In genomic region chr2:9169310-9170107, GRCh38 we compare ENCODE assay signal across 15 cellular contexts. TPM values are rescaled to one million over a fixed set of nuclear protein-coding genes. Genes with fewer than 3 reads are reported as not detected.
DNase-seq lines count a peak whose midpoint lies in the region; ATAC-seq and TF ChIP-seq lines count a peak whose summit lies in the region.
"Had no signal": no experiment of that assay in that cellular context is flagged by ENCODE, and none has a peak within 500 bp of the region (broad histone marks: within the 10 kb centered on the region; RNA-seq: fewer than 3 reads in every experiment).

No MANE protein-coding gene starts in this region.

- intact Hi-C loops in CD14-positive monocyte (cut with micrococcal nuclease) (no loop called here), colonic mucosa (cut with DNase I) (no loop called here), mucosa of descending colon (cut with DNase I, micrococcal nuclease) (no loop called here), lower lobe of right lung (cut with DNase I) (no loop called here)

- no peaks in the 10 kb centered on the region for H3K36me3 Mint-ChIP-seq in CD14-positive monocyte
- H3K36me3 Mint-ChIP-seq: CD8-positive, alpha-beta T cell had no signal

- H3K27me3 Mint-ChIP-seq in CD14-positive monocyte (ENCODE audit: low read depth in 3 of 3) = peaks cover 0 to 12% (median 0%) of the 10 kb centered on the region in 3 donors

- no peaks in the 10 kb centered on the region for H3K9me3 ChIP-seq in colonic mucosa
- no peaks in the 10 kb centered on the region for H3K9me3 ChIP-seq in mucosa of descending colon
- no peaks in the 10 kb centered on the region for H3K9me3 ChIP-seq in lower lobe of right lung
- H3K9me3 ChIP-seq in effector memory CD4-positive, alpha-beta T cell (ENCODE audit: control insufficient read depth, low read length) = no peaks in the 10 kb centered on the region
- no peaks in the 10 kb centered on the region for H3K9me3 ChIP-seq in BE2C
- H3K9me3 ChIP-seq: MG63 had no signal

- ATAC-seq in mucosa of descending colon = peak; percentile 44
- ATAC-seq in lower lobe of right lung = no peak
- ATAC-seq: CD8-positive, alpha-beta T cell; Panc1 had no signal

- H3K36me3 ChIP-seq in colonic mucosa (no peaks in the 10 kb centered on the region), mucosa of descending colon (ENCODE audit: low read depth) (no peaks in the 10 kb centered on the region), lower lobe of right lung (no peaks in the 10 kb centered on the region), BE2C (no peaks in the 10 kb centered on the region)
- no peaks in the 10 kb centered on the region for H3K36me3 ChIP-seq in effector memory CD4-positive, alpha-beta T cell (ENCODE audit: control insufficient read depth, insufficient read depth, low read length)
- H3K36me3 ChIP-seq: MG63 had no signal

- H3K27ac Mint-ChIP-seq in CD14-positive monocyte = peak overlapping the region; percentile 88 to 96 (median 91)
- H3K27ac Mint-ChIP-seq: CD8-positive, alpha-beta T cell had no signal

- TF ChIP-seq CTCF in CD14-positive monocyte (IDR thresholded peaks at IDR 0.05) (no peak), colonic mucosa (IDR thresholded peaks at IDR 0.05) (no peak), mucosa of descending colon (IDR thresholded peaks at IDR 0.05) (no peak), lower lobe of right lung (IDR thresholded peaks at IDR 0.05) (no peak), BE2C (IDR thresholded peaks at IDR 0.05; ENCODE audit: low read depth, low read length) (no peak)

- H3K27me3 ChIP-seq in colonic mucosa (no peaks in the 10 kb centered on the region), lower lobe of right lung (ENCODE audit: low read depth) (no peaks in the 10 kb centered on the region), BE2C (no peaks in the 10 kb centered on the region)
- no peaks in the 10 kb centered on the region for H3K27me3 ChIP-seq in effector memory CD4-positive, alpha-beta T cell (replicated peaks; ENCODE audit: control insufficient read depth, insufficient read depth, low read length, poor library complexity, severe bottlenecking)
- H3K27me3 ChIP-seq: MG63 had no signal

- H3K4me1 ChIP-seq in colonic mucosa (peaks cover 5% of the 10 kb centered on the region), mucosa of descending colon (ENCODE audit: low read depth) (peaks cover 13% of the 10 kb centered on the region), lower lobe of right lung (peaks cover 24% of the 10 kb centered on the region), BE2C (no peaks in the 10 kb centered on the region)
- H3K4me1 ChIP-seq in effector memory CD4-positive, alpha-beta T cell (ENCODE audit: control insufficient read depth, insufficient read depth, low read length, poor library complexity, severe bottlenecking) = no peaks in the 10 kb centered on the region

- no peak overlapping the region for H3K9ac ChIP-seq in colonic mucosa (ENCODE audit: low read depth in 2 of 2, low read length in 2 of 2)

- DNase-seq in CD14-positive monocyte (ENCODE audit: low spot score) (no peak), MV-4-11 (lab: John Stamatoyannopoulos, UW) (peak; percentile 77), colonic mucosa (no peak), mucosa of descending colon (no peak), NCI-H2081 (lab: John Stamatoyannopoulos, UW) (no peak), lower lobe of right lung (no peak), BE2C (no peak)
- DNase-seq in effector memory CD4-positive, alpha-beta T cell = no peak
- DNase-seq: CD8-positive, alpha-beta T cell; MG63; NCI-H1417 treated with DMSO at 0.1 percent for 48 hours; NCI-H2029; NCI-H524 treated with DMSO at 0.1 percent for 48 hours; SHP77 treated with DMSO at 0.1 percent for 48 hours had no signal

- H3K4me3 ChIP-seq in colonic mucosa = no peak overlapping the region
- no peak overlapping the region for H3K4me3 ChIP-seq in mucosa of descending colon
- H3K4me3 ChIP-seq in lower lobe of right lung = no peak overlapping the region
- no peak overlapping the region for H3K4me3 ChIP-seq in effector memory CD4-positive, alpha-beta T cell (ENCODE audit: insufficient read depth, low read depth, low read length, poor library complexity, severe bottlenecking)
- no peak overlapping the region for H3K4me3 ChIP-seq in BE2C (ENCODE audit: low read depth, low read length)
- H3K4me3 ChIP-seq: MG63 had no signal

- H3K4me1 Mint-ChIP-seq in CD14-positive monocyte = peaks cover 61% of the 10 kb centered on the region

- H3K27ac ChIP-seq in colonic mucosa (peak overlapping the region; percentile 58), lower lobe of right lung (no peak overlapping the region)
- no peak overlapping the region for H3K27ac ChIP-seq in effector memory CD4-positive, alpha-beta T cell (ENCODE audit: insufficient read depth, low read length, poor library complexity, severe bottlenecking)

- no peaks in the 10 kb centered on the region for H3K9me3 Mint-ChIP-seq in CD14-positive monocyte
- H3K9me3 Mint-ChIP-seq: CD8-positive, alpha-beta T cell had no signal

- peak overlapping the region in 1 of 2 donors; percentile 62 for H3K4me3 Mint-ChIP-seq in CD14-positive monocyte
- H3K4me3 Mint-ChIP-seq: CD8-positive, alpha-beta T cell had no signal

RNA-seq across cellular contexts. Expression of gene ASAP2, which starts 37.1 kb away (rescaled TPM):
- polyA plus RNA-seq in CD14-positive monocyte = under 1 TPM; 0.08 to 0.20 TPM
- total RNA-seq in colonic mucosa (10 to 100 TPM; 58.1 to 61.7 TPM), mucosa of descending colon (10 to 100 TPM; 50.4 to 84.1 (median 50.5) TPM), lower lobe of right lung (24.3 TPM)
- polyA plus RNA-seq in BE2C (2012; ENCODE audit: insufficient read depth, insufficient read length, low read depth) = 3.6 TPM
- total RNA-seq: CD8-positive, alpha-beta T cell had no signal
